Comparison of ENCODE assay signal across 24 cellular contexts in genomic region chr6:121857551-121857950, GRCh38.
A peak's percentile ranks its signal among the peaks of the same experiment; 100 is the strongest.
DNase-seq lines count a peak whose midpoint lies in the region; ATAC-seq and TF ChIP-seq lines count a peak whose summit lies in the region.
"Had no signal": no experiment of that assay in that cellular context is flagged by ENCODE, and none has a peak within 500 bp of the region (broad histone marks: within the 10 kb centered on the region; RNA-seq: fewer than 3 reads in every experiment).

No MANE protein-coding gene starts in this region.

- ATAC-seq in HCT116 (peak; percentile 46; the same call in 1 of the 2 replicates), RWPE2 (ENCODE audit: low read depth) (0 out of 3 replicates have a peak, but pooled peaks have one; percentile 21)
- ATAC-seq: activated T-cell treated with anti-CD3 and anti-CD28 coated beads, Interleukin-2, amount 50 U/mL, for 4 hours; GM12878; Right ventricle myocardium inferior had no signal

- no peak overlapping the region for H3K9ac ChIP-seq in HCT116 (ENCODE audit: low read length)
- H3K9ac ChIP-seq in neural progenitor cell: no peak overlapping the region

- intact Hi-C loops in HCT116 (cut with micrococcal nuclease): loop anchor here (10.0 kb wide), 1 partner anchor 507 kb away; no protein-coding TSS in a partner anchor
- intact Hi-C loops in Calu3 (cut with micrococcal nuclease; ENCODE audit: unreplicated experiment): loop anchor here (10.0 kb wide), 1 partner anchor 327 kb away; no protein-coding TSS in a partner anchor
- intact Hi-C loops in prostate gland (cut with DNase I): loop anchor here (10.0 kb wide), 1 partner anchor 327 kb away; no protein-coding TSS in a partner anchor

- RAD21 ChIA-PET in HCT116 (lab: Charles Lee; ENCODE audit: low non-redundant PET in 1 of 2, low total read pairs in 2 of 2, uncharacterized antibody in 2 of 2, unreplicated experiment in 2 of 2): no interaction called here

- H3K27ac Mint-ChIP-seq in neural progenitor cell (no peak overlapping the region), Calu3 (ENCODE audit: unreplicated experiment) (no peak overlapping the region)
- H3K27ac Mint-ChIP-seq: activated naive CD4-positive, alpha-beta T cell treated with anti-CD3 and anti-CD28 coated beads, Interleukin-2, amount 10 ng/mL, durations not matched to agents 7 days and 5 days; CD4-positive, alpha-beta T cell had no signal

- CTCF ChIA-PET in HCT116 (lab: Charles Lee): interaction anchor here (1.7 to 2.3 kb wide), 3 partner anchors 8 to 327 kb away, joined by 6 to 9 read pairs (median 8); no protein-coding TSS in a partner anchor
- CTCF ChIA-PET in Calu3 (lab: Charles Lee): interaction anchor here (0.5 kb wide), 1 partner anchor 359 kb away, joined by 5 read pairs; no protein-coding TSS in a partner anchor

- POLR2A ChIA-PET in HCT116 (lab: Charles Lee): no interaction called here

- H3K9me3 ChIP-seq in HCT116 (ENCODE audit: control insufficient read depth in 1 of 2, insufficient read depth in 1 of 2, low read depth in 1 of 2, low read length in 2 of 2) (no peaks in the 10 kb centered on the region), RWPE2 (ENCODE audit: severe bottlenecking) (no peaks in the 10 kb centered on the region), neural progenitor cell (ENCODE audit: low read depth) (peaks cover 6% of the 10 kb centered on the region), prostate gland (no peaks in the 10 kb centered on the region)
- H3K9me3 ChIP-seq: thoracic aorta had no signal

- no peaks in the 10 kb centered on the region for H3F3A ChIP-seq in neural progenitor cell (ENCODE audit: low read depth)

- WGBS in prostate gland: 91% methylated on average over 2 of the region's 2 CpGs

- peaks cover 3% of the 10 kb centered on the region for H3K36me3 Mint-ChIP-seq in neural progenitor cell
- H3K36me3 Mint-ChIP-seq in Calu3 (ENCODE audit: insufficient read depth, unreplicated experiment): no peaks in the 10 kb centered on the region
- H3K36me3 Mint-ChIP-seq: activated naive CD4-positive, alpha-beta T cell treated with anti-CD3 and anti-CD28 coated beads, Interleukin-2, amount 10 ng/mL, durations not matched to agents 7 days and 5 days had no signal

- TF ChIP-seq POLR2A in HCT116 (IDR thresholded peaks at IDR 0.05; ENCODE audit: borderline replicate concordance, extremely low read depth, insufficient read depth, insufficient read length) (no peak), prostate gland (IDR thresholded peaks at IDR 0.05) (no peak)

- DNase-seq in HCT116 (ENCODE audit: low read depth, low spot score): no peak
- no peak for DNase-seq in RWPE2 (ENCODE audit: low spot score)
- DNase-seq in choroid plexus epithelial cell (ENCODE audit: low read depth): peak; percentile 34
- DNase-seq in neural progenitor cell (ENCODE audit: low spot score): peak; percentile 13
- DNase-seq in NCI-H1694 treated with DMSO at 0.1 percent for 48 hours (lab: John Stamatoyannopoulos, UW): no peak
- DNase-seq in Calu3: no peak
- no peak for DNase-seq in prostate gland (ENCODE audit: low spot score)
- DNase-seq: activated CD4-positive, alpha-beta T cell treated with anti-CD3 and anti-CD28 coated beads for 1 hour; activated naive CD4-positive, alpha-beta T cell treated with anti-CD3 and anti-CD28 coated beads, Interleukin-2, amount 10 ng/mL, durations not matched to agents 7 days and 5 days; activated T-cell treated with anti-CD3 and anti-CD28 coated beads, Interleukin-2, amount 50 U/mL, for 4 hours; aorta; CD4-positive, alpha-beta T cell; cerebellar nuclear complex; DMS79; Karpas-422; NCI-H1048; NCI-H2029 treated with DMSO at 0.1 percent for 48 hours; NCI-H446 treated with DMSO at 0.1 percent for 48 hours; stimulated activated CD4-positive, alpha-beta T cell treated with anti-CD3 and anti-CD28 coated beads, Interleukin-2, amount 100 ng/mL, for 48 hours; stimulated activated naive CD4-positive, alpha-beta T cell treated with Interleukin-2 at 50 U/mL for 16 hours had no signal

- H3K9me2 ChIP-seq in HCT116 (ENCODE audit: insufficient read depth): no peaks in the 10 kb centered on the region

- H2AFZ ChIP-seq in HCT116 (ENCODE audit: low read depth, low read length, poor library complexity, severe bottlenecking) (no peak overlapping the region), neural progenitor cell (replicated peaks) (no peak overlapping the region)

- H3K27me3 Mint-ChIP-seq in neural progenitor cell (ENCODE audit: insufficient read depth, low read depth) (peaks cover 14% of the 10 kb centered on the region), Calu3 (ENCODE audit: unreplicated experiment) (no peaks in the 10 kb centered on the region)
- H3K27me3 Mint-ChIP-seq: activated naive CD4-positive, alpha-beta T cell treated with anti-CD3 and anti-CD28 coated beads, Interleukin-2, amount 10 ng/mL, durations not matched to agents 7 days and 5 days; CD4-positive, alpha-beta T cell had no signal

- no peak for TF ChIP-seq RAD21 in HCT116 (IDR thresholded peaks at IDR 0.05; ENCODE audit: low read depth)

- H3K27me3 ChIP-seq in HCT116 (ENCODE audit: insufficient read depth, low read length): no peaks in the 10 kb centered on the region
- no peaks in the 10 kb centered on the region for H3K27me3 ChIP-seq in RWPE2 (ENCODE audit: insufficient read depth, poor library complexity, severe bottlenecking)
- no peaks in the 10 kb centered on the region for H3K27me3 ChIP-seq in neural progenitor cell
- H3K27me3 ChIP-seq in prostate gland (replicated peaks; ENCODE audit: insufficient read depth): no peaks in the 10 kb centered on the region

- H3K4me3 Mint-ChIP-seq in neural progenitor cell: peak overlapping the region; percentile 65
- H3K4me3 Mint-ChIP-seq in Calu3 (ENCODE audit: low read depth, unreplicated experiment): no peak overlapping the region
- H3K4me3 Mint-ChIP-seq: activated naive CD4-positive, alpha-beta T cell treated with anti-CD3 and anti-CD28 coated beads, Interleukin-2, amount 10 ng/mL, durations not matched to agents 7 days and 5 days; activated T-cell treated with anti-CD3 and anti-CD28 coated beads, Interleukin-2, amount 50 U/mL, for 4 hours; CD4-positive, alpha-beta T cell had no signal

- TF ChIP-seq CTCF in HCT116 (IDR thresholded peaks at IDR 0.05 in 2 of 3, conservative IDR thresholded peaks at IDR 0.05 in 1 of 3; ENCODE audit: borderline replicate concordance in 1 of 3, insufficient read depth in 1 of 3, low read depth in 2 of 3, low read length in 2 of 3): no peak
- TF ChIP-seq CTCF in RWPE2 (IDR thresholded peaks at IDR 0.05; ENCODE audit: poor library complexity, severe bottlenecking): no peak
- TF ChIP-seq CTCF in choroid plexus epithelial cell (conservative IDR thresholded peaks at IDR 0.05; ENCODE audit: low read depth, low read length): no peak
- TF ChIP-seq CTCF in neural progenitor cell (IDR thresholded peaks at IDR 0.05): no peak
- no peak for TF ChIP-seq CTCF in Calu3 (IDR thresholded peaks at IDR 0.05; ENCODE audit: unreplicated experiment)
- TF ChIP-seq CTCF in prostate gland (IDR thresholded peaks at IDR 0.05): no peak

- H3K36me3 ChIP-seq in HCT116 (ENCODE audit: control insufficient read depth in 1 of 2, insufficient read depth in 2 of 2, low read length in 2 of 2): no peaks in the 10 kb centered on the region
- no peaks in the 10 kb centered on the region for H3K36me3 ChIP-seq in RWPE2 (ENCODE audit: low read depth)
- H3K36me3 ChIP-seq in neural progenitor cell: no peaks in the 10 kb centered on the region
- no peaks in the 10 kb centered on the region for H3K36me3 ChIP-seq in prostate gland
- H3K36me3 ChIP-seq: thoracic aorta had no signal

- H3K4me3 ChIP-seq in HCT116 (replicated peaks in 1 of 2; ENCODE audit: low read depth in 1 of 2, low read length in 2 of 2) (no peak overlapping the region), RWPE2 (ENCODE audit: severe bottlenecking) (no peak overlapping the region), choroid plexus epithelial cell (ENCODE audit: low read depth, low read length) (no peak overlapping the region), neural progenitor cell (no peak overlapping the region), prostate gland (no peak overlapping the region)
- H3K4me3 ChIP-seq: GM12878, lung, thoracic aorta had no signal

- no peaks in the 10 kb centered on the region for H3K4me1 ChIP-seq in HCT116 (ENCODE audit: control insufficient read depth in 1 of 2, insufficient read depth in 2 of 2, low read length in 2 of 2)
- H3K4me1 ChIP-seq in RWPE2 (ENCODE audit: insufficient read depth, poor library complexity, severe bottlenecking): no peaks in the 10 kb centered on the region
- H3K4me1 ChIP-seq in neural progenitor cell: peaks cover 9% of the 10 kb centered on the region
- H3K4me1 ChIP-seq in prostate gland (replicated peaks): no peaks in the 10 kb centered on the region

- H3K4me1 Mint-ChIP-seq in neural progenitor cell (peaks cover 19% of the 10 kb centered on the region), Calu3 (ENCODE audit: low read depth, unreplicated experiment) (no peaks in the 10 kb centered on the region)
- H3K4me1 Mint-ChIP-seq: activated naive CD4-positive, alpha-beta T cell treated with anti-CD3 and anti-CD28 coated beads, Interleukin-2, amount 10 ng/mL, durations not matched to agents 7 days and 5 days had no signal

- H3K4me2 ChIP-seq in HCT116 (ENCODE audit: low read length) (no peak overlapping the region), neural progenitor cell (no peak overlapping the region)

- peaks cover 25% of the 10 kb centered on the region for H3K9me3 Mint-ChIP-seq in neural progenitor cell
- H3K9me3 Mint-ChIP-seq in Calu3 (ENCODE audit: low read depth, unreplicated experiment): no peaks in the 10 kb centered on the region
- H3K9me3 Mint-ChIP-seq: activated naive CD4-positive, alpha-beta T cell treated with anti-CD3 and anti-CD28 coated beads, Interleukin-2, amount 10 ng/mL, durations not matched to agents 7 days and 5 days; CD4-positive, alpha-beta T cell had no signal

- H4K20me1 ChIP-seq in HCT116 (ENCODE audit: insufficient read depth) (no peaks in the 10 kb centered on the region), neural progenitor cell (ENCODE audit: low read depth) (no peaks in the 10 kb centered on the region)

- BruUV-seq in HCT116 (replicated peaks; lab: Mats Ljungman, UMichigan) (no TSS peak), Calu3 (replicated peaks; lab: Mats Ljungman, UMichigan) (no TSS peak)

- H3K27ac ChIP-seq in HCT116 (ENCODE audit: low read depth, low read length) (no peak overlapping the region), RWPE2 (ENCODE audit: poor library complexity, severe bottlenecking) (no peak overlapping the region), neural progenitor cell (no peak overlapping the region), prostate gland (no peak overlapping the region)

- no peaks in the 10 kb centered on the region for H3K79me2 ChIP-seq in HCT116 (ENCODE audit: insufficient read depth, low read length)
- no peaks in the 10 kb centered on the region for H3K79me2 ChIP-seq in neural progenitor cell (ENCODE audit: low read depth)

TF ChIP-seq in HCT116, 20 proteins besides CTCF, POLR2A, EP300 and RAD21 (continues in another document):
- TF ChIP-seq ZNF274 (IDR thresholded peaks at IDR 0.05; ENCODE audit: low read depth, low read length) (no peak), JUND (IDR thresholded peaks at IDR 0.05) (no peak)

Comparison
In these comparisons a context has a peak if more than half of its experiments do, and no peak if none do; other contexts are left out.
1. DNase-seq: peak in choroid plexus epithelial cell (single experiment) and neural progenitor cell (single experiment); none in HCT116 (single experiment), RWPE2 (single experiment), NCI-H1694 treated with DMSO at 0.1 percent for 48 hours (single experiment), Calu3 (single experiment) and prostate gland (single experiment).